Comparison of ENCODE assay signal across 8 cellular contexts in genomic region chr1:202009326-202010031, GRCh38. TPM values are rescaled to one million over a fixed set of nuclear protein-coding genes. Genes with fewer than 3 reads are reported as not detected.
DNase-seq lines count a peak whose midpoint lies in the region; ATAC-seq, FAIRE-seq and TF ChIP-seq lines count a peak whose summit lies in the region.

No MANE protein-coding gene starts in this region.

- no peak overlapping the region for H3K4me3 ChIP-seq in muscle layer of duodenum (ENCODE audit: low read depth in 1 of 2, low read length in 2 of 2)

- no peaks in the 10 kb centered on the region for H3K27me3 ChIP-seq in muscle layer of duodenum (ENCODE audit: low read depth, low read length)

- peaks cover 26 to 31% of the 10 kb centered on the region in 2 donors for H3K36me3 ChIP-seq in muscle layer of duodenum (ENCODE audit: control insufficient read depth in 1 of 2, insufficient read depth in 2 of 2, low read length in 2 of 2)

- no peaks in the 10 kb centered on the region for H3K4me1 ChIP-seq in muscle layer of duodenum (ENCODE audit: control insufficient read depth in 1 of 2, insufficient read depth in 2 of 2, low read length in 2 of 2)

- no peak for ATAC-seq in GM21825 (IDR thresholded peaks at IDR 0.05; ENCODE audit: unreplicated experiment)

- FAIRE-seq in GM12892 (lab: Jason Lieb, UNC), result peak; percentile 76
- no peak for FAIRE-seq in HTR-8/SVneo (lab: Jason Lieb, UNC)

- no peaks in the 10 kb centered on the region for H3K9me3 ChIP-seq in muscle layer of duodenum (ENCODE audit: control insufficient read depth in 1 of 2, low read length in 2 of 2)

- no peak for TF ChIP-seq POLR2A in GM12892 (IDR thresholded peaks at IDR 0.05; ENCODE audit: low read depth, low read length)
- no peak for TF ChIP-seq POLR2A in erythroblast (IDR thresholded peaks at IDR 0.05; ENCODE audit: low read length)

- peak overlapping the region; percentile 90 for H3K27ac ChIP-seq in muscle layer of duodenum (ENCODE audit: low read length)

- DNase-seq in GM12892 (ENCODE audit: insufficient read length) (peak; percentile 61), HTR-8/SVneo (ENCODE audit: insufficient read length, low spot score) (peak; percentile 88), NOMO-1 (lab: John Stamatoyannopoulos, UW; ENCODE audit: unreplicated experiment in 2 of 2) (peak; percentile 23 to 44), erythroblast (lab: John Stamatoyannopoulos, UW) (peak; percentile 70 to 88)
- DNase-seq in activated CD8-positive, alpha-beta memory T cell treated with anti-CD3 and anti-CD28 coated beads, Interleukin-2, amount 50 U/mL, for 48 hours, result peak; percentile 82
- DNase-seq in stimulated activated CD8-positive, alpha-beta memory T cell treated with anti-CD3 and anti-CD28 coated beads, Interleukin-7, amount 100 ng/mL, for 24 hours (ENCODE audit: low read depth), result peak; percentile 26

RNA-seq across cellular contexts. Expression of gene ELF3, which starts 0.9 kb away (rescaled TPM):
- 0.47 TPM for polyA plus RNA-seq in GM12892 (2012; ENCODE audit: missing spikeins)

RNA-seq across cellular contexts. Expression of gene RNPEP, which starts 27.0 kb away (rescaled TPM):
- polyA plus RNA-seq in GM12892 (2012; ENCODE audit: missing spikeins), result 41.6 TPM

RNA-seq across cellular contexts. Expression of gene TIMM17A, which starts 54.2 kb away (rescaled TPM):
- polyA plus RNA-seq in GM12892 (2012; ENCODE audit: missing spikeins), result 77.1 TPM

Comparison
In these comparisons a context has a peak if more than half of its experiments do, and no peak if none do; other contexts are left out.
1. DNase-seq: peak in every context shown above with its lines; median percentile 88 in HTR-8/SVneo; 82 in activated CD8-positive, alpha-beta memory T cell treated with anti-CD3 and anti-CD28 coated beads, Interleukin-2, amount 50 U/mL, for 48 hours; 79 in erythroblast; 61 in GM12892; 34 in NOMO-1; 26 in stimulated activated CD8-positive, alpha-beta memory T cell treated with anti-CD3 and anti-CD28 coated beads, Interleukin-7, amount 100 ng/mL, for 24 hours.